ENCODE assay signal across 9 cellular contexts in the genomic region with DNA sequence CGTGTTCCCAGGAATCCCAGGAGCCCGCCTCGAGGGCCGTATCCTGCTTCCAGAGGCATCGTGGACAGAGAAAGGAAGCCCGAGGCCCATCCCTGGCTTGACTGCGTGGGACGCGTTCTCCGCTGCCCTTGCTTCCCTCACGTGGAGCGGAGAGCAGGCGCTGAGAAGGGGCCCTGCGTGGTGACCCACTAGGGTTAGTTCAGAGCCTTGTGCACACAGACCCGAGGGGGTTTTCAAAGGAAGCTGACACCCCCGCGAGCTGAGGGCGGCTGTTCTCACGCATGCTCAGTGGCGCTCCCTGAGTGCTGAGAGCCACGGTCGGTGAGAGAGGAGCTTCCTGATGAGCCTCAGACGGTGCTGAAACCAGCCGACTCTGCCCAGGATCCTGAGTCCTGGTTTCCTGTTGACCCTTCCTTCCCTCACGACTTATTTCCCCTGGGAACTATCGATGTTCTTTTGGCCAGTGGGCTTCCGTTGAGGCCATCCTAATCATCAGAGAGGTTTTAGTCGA. TPM values are rescaled to one million over a fixed set of nuclear protein-coding genes. Genes with fewer than 3 reads are reported as not detected.
DNase-seq lines count a peak whose midpoint lies in the region; ATAC-seq and FAIRE-seq lines count a peak whose summit lies in the region.
"Had no signal": no experiment of that assay in that cellular context is flagged by ENCODE, and none has a peak within 500 bp of the region (broad histone marks: within the 10 kb centered on the region; RNA-seq: fewer than 3 reads in every experiment).

No MANE protein-coding gene starts in this region.

- POLR2A ChIA-PET in naive thymus-derived CD8-positive, alpha-beta T cell (lab: Charles Lee) = no interaction called here

- DNase-seq in activated naive CD4-positive, alpha-beta T cell treated with Interleukin-2 at 50 U/mL for 16 hours = peak; percentile 85
- DNase-seq in activated naive CD4-positive, alpha-beta T cell (lab: John Stamatoyannopoulos, UW) = no peak
- DNase-seq in activated T-cell treated with anti-CD3 and anti-CD28 coated beads for 4 hours (peak; percentile 67), RKO (ENCODE audit: low spot score) (no peak), urothelium cell line (ENCODE audit: low spot score) (no peak), amniotic stem cell (lab: John Stamatoyannopoulos, UW) (no peak)
- DNase-seq in naive thymus-derived CD8-positive, alpha-beta T cell = peak; percentile 43 to 87 (median 70)

- FAIRE-seq in urothelium cell line (lab: Jason Lieb, UNC) = no peak
- FAIRE-seq: A549 had no signal

- peaks cover 0 to 4% (median 0%) of the 10 kb centered on the region in 3 donors for H3K36me3 Mint-ChIP-seq in naive thymus-derived CD8-positive, alpha-beta T cell

- ATAC-seq in HG03460 (IDR thresholded peaks at IDR 0.05; ENCODE audit: unreplicated experiment) = peak; percentile 42
- ATAC-seq in naive thymus-derived CD8-positive, alpha-beta T cell = peak; percentile 78 to 85
- ATAC-seq: A549 had no signal

- no peaks in the 10 kb centered on the region for H3K27me3 Mint-ChIP-seq in naive thymus-derived CD8-positive, alpha-beta T cell

- H3K27ac Mint-ChIP-seq in naive thymus-derived CD8-positive, alpha-beta T cell = peak overlapping the region; percentile 43 to 90 (median 88)

- H3K9me3 Mint-ChIP-seq in naive thymus-derived CD8-positive, alpha-beta T cell = peaks cover 0 to 6% (median 0%) of the 10 kb centered on the region in 9 donors

- peak overlapping the region; percentile 76 to 87 (median 84) for H3K4me3 Mint-ChIP-seq in naive thymus-derived CD8-positive, alpha-beta T cell

- peaks cover 42 to 92% (median 61%) of the 10 kb centered on the region in 4 donors for H3K4me1 Mint-ChIP-seq in naive thymus-derived CD8-positive, alpha-beta T cell

RNA-seq across cellular contexts. Expression of gene CCR6, which starts 28.9 kb away (rescaled TPM):
- total RNA-seq in naive thymus-derived CD8-positive, alpha-beta T cell = 1 to 10 TPM in 1 of 2 experiments, under 1 TPM in 1; 0.10 to 1.1 TPM
- under 1 TPM; 0.26 to 0.51 (median 0.27) TPM for polyA plus RNA-seq in naive thymus-derived CD8-positive, alpha-beta T cell

Comparison
In these comparisons a context has a peak if more than half of its experiments do, and no peak if none do; other contexts are left out.
1. DNase-seq: peak in activated naive CD4-positive, alpha-beta T cell treated with Interleukin-2 at 50 U/mL for 16 hours (single experiment), activated T-cell treated with anti-CD3 and anti-CD28 coated beads for 4 hours (single experiment) and naive thymus-derived CD8-positive, alpha-beta T cell (10 of 10); none in activated naive CD4-positive, alpha-beta T cell (0 of 4), RKO (single experiment), urothelium cell line (single experiment) and amniotic stem cell (single experiment).